ENCODE assay signal across 13 cellular contexts in the genomic region with DNA sequence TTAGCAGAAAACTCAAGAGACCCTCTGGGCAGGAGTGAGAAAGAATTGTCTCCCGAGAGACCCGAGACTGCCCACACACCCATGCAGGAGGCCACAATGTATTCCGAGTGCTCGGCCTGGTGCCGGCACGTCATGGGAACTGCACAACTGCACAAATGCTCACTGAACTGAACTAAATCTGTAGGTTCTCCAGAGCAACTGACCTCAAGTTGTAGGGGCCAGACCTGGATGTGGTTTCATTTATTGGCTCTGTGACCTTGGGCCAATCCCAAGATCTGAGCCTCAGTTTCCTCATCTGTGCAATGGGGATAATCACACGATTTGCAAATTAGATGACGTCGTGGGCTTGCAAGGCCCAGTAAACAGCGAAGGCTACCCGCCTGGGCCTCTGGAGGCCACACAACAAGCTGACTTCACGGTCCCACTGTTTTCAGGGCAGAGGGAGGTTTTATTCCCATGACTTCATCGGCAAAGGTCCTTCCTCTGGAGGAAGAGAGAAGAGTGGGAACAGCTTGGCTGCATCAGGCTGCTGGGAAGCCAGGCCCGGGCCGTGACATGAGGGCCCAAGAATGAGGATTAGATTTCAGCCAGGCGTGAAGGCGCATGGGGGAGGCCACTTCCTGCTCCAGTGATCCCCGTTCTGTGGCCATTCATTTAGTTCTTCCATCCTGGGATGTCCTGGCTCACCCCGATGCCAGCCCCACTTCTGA. TPM values are rescaled to one million over a fixed set of nuclear protein-coding genes. Genes with fewer than 3 reads are reported as not detected.
DNase-seq lines count a peak whose midpoint lies in the region; ATAC-seq, FAIRE-seq and TF ChIP-seq lines count a peak whose summit lies in the region.
"Had no signal": no experiment of that assay in that cellular context is flagged by ENCODE, and none has a peak within 500 bp of the region (broad histone marks: within the 10 kb centered on the region; RNA-seq: fewer than 3 reads in every experiment).

No MANE protein-coding gene starts in this region.

- H3K36me3 Mint-ChIP-seq in endothelial cell (ENCODE audit: low read depth, unreplicated experiment), result no peaks in the 10 kb centered on the region
- H3K36me3 Mint-ChIP-seq: activated naive CD8-positive, alpha-beta T cell treated with anti-CD3 and anti-CD28 coated beads, Interleukin-2, amount 10 ng/mL, durations not matched to agents 7 days and 5 days had no signal

- intact Hi-C loops in HepG2 (cut with micrococcal nuclease; ENCODE audit: unreplicated experiment) (no loop called here), PC-3 (cut with micrococcal nuclease) (no loop called here)

- no peak for FAIRE-seq in HepG2 (lab: Jason Lieb, UNC)

- 46% methylated on average over 19 of the region's 19 CpGs for WGBS in HepG2 (ENCODE audit: low lambda C conversion rate)

- H3K27me3 ChIP-seq in HepG2 (ENCODE audit: control insufficient read depth in 1 of 2, insufficient read depth in 2 of 2, low read length in 2 of 2), result peaks cover 26 to 66% of the 10 kb centered on the region in 2 experiments
- H3K27me3 ChIP-seq in thoracic aorta (replicated peaks; ENCODE audit: insufficient read depth), result no peaks in the 10 kb centered on the region
- H3K27me3 ChIP-seq in PC-3 (ENCODE audit: low read length), result no peaks in the 10 kb centered on the region

- no peaks in the 10 kb centered on the region for H3K9me3 Mint-ChIP-seq in endothelial cell (ENCODE audit: unreplicated experiment)

- H3K27ac ChIP-seq in HepG2 (ENCODE audit: extremely low read length, insufficient read depth, low read length) (no peak overlapping the region), thoracic aorta (peak overlapping the region; percentile 39 to 57), PC-3 (ENCODE audit: low read length) (no peak overlapping the region)
- H3K27ac ChIP-seq: hepatocyte had no signal

- no peak for DNase-seq in endothelial cell (ENCODE audit: low spot score)
- DNase-seq in HepG2 (ENCODE audit: low spot score), result no peak
- DNase-seq in thoracic aorta (ENCODE audit: low spot score), result no peak
- no peak for DNase-seq in 8988T
- no peak for DNase-seq in PC-3
- DNase-seq: activated CD8-positive, alpha-beta memory T cell treated with anti-CD3 and anti-CD28 coated beads, Interleukin-2, amount 50 U/mL, for 4 hours; activated naive CD8-positive, alpha-beta T cell treated with anti-CD3 and anti-CD28 coated beads, Interleukin-2, amount 10 ng/mL, durations not matched to agents 7 days and 5 days; NCI-H1048; retina had no signal

- H3K9ac ChIP-seq in HepG2 (ENCODE audit: insufficient read depth, low read depth, low read length) (no peak overlapping the region), PC-3 (ENCODE audit: low read length) (no peak overlapping the region)

- peaks cover 8% of the 10 kb centered on the region for H3K27me3 Mint-ChIP-seq in endothelial cell (ENCODE audit: unreplicated experiment)

- no peaks in the 10 kb centered on the region for H3K36me3 ChIP-seq in HepG2 (replicated peaks in 1 of 2; ENCODE audit: control insufficient read depth in 1 of 2, insufficient read depth in 2 of 2, low read length in 2 of 2)
- no peaks in the 10 kb centered on the region for H3K36me3 ChIP-seq in thoracic aorta
- no peaks in the 10 kb centered on the region for H3K36me3 ChIP-seq in PC-3 (ENCODE audit: low read depth, low read length)

- peak overlapping the region; percentile 18 for H3K27ac Mint-ChIP-seq in endothelial cell (ENCODE audit: unreplicated experiment)
- H3K27ac Mint-ChIP-seq: activated naive CD8-positive, alpha-beta T cell treated with anti-CD3 and anti-CD28 coated beads, Interleukin-2, amount 10 ng/mL, durations not matched to agents 7 days and 5 days had no signal

- no peaks in the 10 kb centered on the region for H3K4me1 Mint-ChIP-seq in endothelial cell (ENCODE audit: unreplicated experiment)

- H3K4me2 ChIP-seq in HepG2 (ENCODE audit: low read depth, low read length) (no peak overlapping the region), PC-3 (ENCODE audit: low read length) (no peak overlapping the region)
- H3K4me2 ChIP-seq: hepatocyte had no signal

- H2AFZ ChIP-seq in HepG2 (ENCODE audit: low read length), result no peak overlapping the region
- no peak overlapping the region for H2AFZ ChIP-seq in PC-3 (ENCODE audit: low read length)
- H2AFZ ChIP-seq: hepatocyte had no signal

- POLR2A ChIA-PET in HepG2 (lab: Yijun Ruan, JAX), result no interaction called here
- POLR2A ChIA-PET in PC-3 (lab: Charles Lee; ENCODE audit: unreplicated experiment), result no interaction called here

- H3K4me1 ChIP-seq in HepG2 (ENCODE audit: insufficient read depth, low read length) (peaks cover 32% of the 10 kb centered on the region), thoracic aorta (ENCODE audit: control insufficient read depth in 1 of 2, low read depth in 2 of 2) (peaks cover 0 to 23% of the 10 kb centered on the region in 2 donors), PC-3 (ENCODE audit: insufficient read depth, low read length) (no peaks in the 10 kb centered on the region)

- H3F3A ChIP-seq in PC-3 (ENCODE audit: low read length, unreplicated experiment), result no peaks in the 10 kb centered on the region

- CTCF ChIA-PET in HepG2 (lab: Yijun Ruan, JAX; ENCODE audit: low intra/inter-chr PET ratio, low total read pairs), result no interaction called here
- CTCF ChIA-PET in PC-3 (lab: Charles Lee), result no interaction called here

- TF ChIP-seq POLR2A in HepG2 (IDR thresholded peaks at IDR 0.05; ENCODE audit: insufficient read depth in 1 of 2, low read depth in 2 of 2, low read length in 2 of 2), result no peak

- TF ChIP-seq CTCF in endothelial cell (IDR thresholded peaks at IDR 0.05; ENCODE audit: unreplicated experiment), result no peak
- no peak for TF ChIP-seq CTCF in HepG2 (CRISPR knock-in tag; IDR thresholded peaks at IDR 0.05)
- TF ChIP-seq CTCF in thoracic aorta (IDR thresholded peaks at IDR 0.05), result no peak
- no peak for TF ChIP-seq CTCF in PC-3 (conservative IDR thresholded peaks at IDR 0.05; ENCODE audit: low read depth, low read length)

- H3K9me3 ChIP-seq in HepG2 (ENCODE audit: low read length) (no peaks in the 10 kb centered on the region), thoracic aorta (no peaks in the 10 kb centered on the region), PC-3 (ENCODE audit: low read length) (no peaks in the 10 kb centered on the region)

- TF ChIP-seq RAD21 in Ishikawa (IDR thresholded peaks at IDR 0.05; ENCODE audit: low read depth), result peak; percentile 18; the same call in 1 of the 2 replicates
- TF ChIP-seq RAD21 in HepG2 (CRISPR knock-in tag; IDR thresholded peaks at IDR 0.05), result no peak

- H3K79me2 ChIP-seq in HepG2 (ENCODE audit: insufficient read depth, low read length) (no peaks in the 10 kb centered on the region), PC-3 (ENCODE audit: low read length) (no peaks in the 10 kb centered on the region)
- H3K79me2 ChIP-seq: hepatocyte had no signal

- no peak overlapping the region for H3K4me3 Mint-ChIP-seq in endothelial cell (ENCODE audit: unreplicated experiment)
- H3K4me3 Mint-ChIP-seq: activated naive CD8-positive, alpha-beta T cell treated with anti-CD3 and anti-CD28 coated beads, Interleukin-2, amount 10 ng/mL, durations not matched to agents 7 days and 5 days had no signal

- ATAC-seq in HepG2, result no peak
- peak; percentile 75 for ATAC-seq in thoracic aorta (ENCODE audit: insufficient number of reproducible peaks, low FRiP score, low read depth)
- no peak for ATAC-seq in HG02981 (IDR thresholded peaks at IDR 0.05; ENCODE audit: unreplicated experiment)
- ATAC-seq in PC-3, result no peak

- H3K4me3 ChIP-seq in HepG2 (replicated peaks in 1 of 3; ENCODE audit: insufficient read depth in 1 of 3, low read depth in 2 of 3, low read length in 3 of 3), result no peak overlapping the region
- H3K4me3 ChIP-seq in thoracic aorta, result no peak overlapping the region
- no peak overlapping the region for H3K4me3 ChIP-seq in PC-3 (ENCODE audit: low read length)
- H3K4me3 ChIP-seq: hepatocyte had no signal

- TF ChIP-seq EP300 in Ishikawa (IDR thresholded peaks at IDR 0.05; ENCODE audit: borderline replicate concordance), result peak; percentile 89
- no peak for TF ChIP-seq EP300 in HepG2 (IDR thresholded peaks at IDR 0.05; ENCODE audit: low read depth in 2 of 2, low read length in 2 of 2)
- no peak for TF ChIP-seq EP300 in HepG2 (CRISPR knock-in tag; IDR thresholded peaks at IDR 0.05; ENCODE audit: borderline replicate concordance)

- BruUV-seq in HepG2 (replicated peaks; lab: Mats Ljungman, UMichigan), result no TSS peak
- BruUV-seq in PC-3 (replicated peaks; lab: Mats Ljungman, UMichigan), result no TSS peak

- no peaks in the 10 kb centered on the region for H3K9me2 ChIP-seq in PC-3 (replicated peaks; ENCODE audit: low read length)

- H4K20me1 ChIP-seq in HepG2 (ENCODE audit: insufficient read depth, low read length) (no peaks in the 10 kb centered on the region), PC-3 (ENCODE audit: low read length) (no peaks in the 10 kb centered on the region)

- in situ Hi-C loops in HepG2 (cut with HindIII; ENCODE audit: extremely low pct_ligation_motif_present, low pct_unique_long_range_greater_than_20kb), result no loop called here

RNA-seq across cellular contexts. Expression of a gene that starts 3.6 kb away (rescaled TPM):
- total RNA-seq in endothelial cell (ENCODE audit: unreplicated experiment) (0.41 TPM), HepG2 (2016; rRNA removed; fragmentation: Illumina TruSeq; extraction: Trizol) (not detected in 2 replicates), thoracic aorta (1 to 10 TPM; 1.3 to 1.5 TPM), PC-3 (2014; rRNA removed) (7.4 and 8.5 TPM in 2 replicates)
- not detected in 2 replicates for total RNA-seq in HepG2 (2016; cell fraction: cytosol; rRNA removed; fragmentation: Illumina TruSeq; extraction: Trizol; ENCODE audit: low read depth)
- not detected in 2 replicates for total RNA-seq in HepG2 (2016; cell fraction: insoluble cytoplasmic fraction; rRNA removed; fragmentation: Illumina TruSeq; extraction: Trizol)
- total RNA-seq in HepG2 (2016; cell fraction: membrane; rRNA removed; fragmentation: Illumina TruSeq; extraction: Trizol), result not detected in 2 replicates
- not detected in 2 replicates for total RNA-seq in HepG2 (2016; cell fraction: nucleus; rRNA removed; fragmentation: Illumina TruSeq; extraction: Trizol)
- polyA plus RNA-seq in HepG2 (2011; rRNA removed), result 0.05 and 0.09 TPM in 2 replicates
- polyA plus RNA-seq in HepG2 (2011; cell fraction: cytosol; rRNA removed), result 0.06 TPM in 1 of 2 replicates, not detected in the other
- 0.05 and 0.31 TPM in 2 replicates for polyA plus RNA-seq in HepG2 (2011; cell fraction: nucleus; rRNA removed)
- 0.28 TPM in 1 of 2 replicates, not detected in the other for polyA plus RNA-seq in HepG2 (2012)
- polyA plus RNA-seq in HepG2 (2016; cell fraction: cytosol; fragmentation: Illumina TruSeq; extraction: Trizol; ENCODE audit: low read depth), result not detected in 2 replicates
- not detected in 2 replicates for polyA plus RNA-seq in HepG2 (2016; cell fraction: insoluble cytoplasmic fraction; fragmentation: Illumina TruSeq; extraction: Trizol; ENCODE audit: low read depth)
- polyA plus RNA-seq in HepG2 (2016; cell fraction: membrane; fragmentation: Illumina TruSeq; extraction: Trizol; ENCODE audit: low read depth), result not detected in 2 replicates
- not detected in 2 replicates for polyA plus RNA-seq in HepG2 (2016; cell fraction: nucleus; fragmentation: Illumina TruSeq; extraction: Trizol; ENCODE audit: insufficient read depth, low read depth)
- 0.22 and 1.4 TPM in 2 replicates for polyA minus RNA-seq in HepG2 (2011; rRNA and poly(A)+ RNA removed; ENCODE audit: low replicate concordance)
- not detected in 2 replicates for polyA minus RNA-seq in HepG2 (2011; cell fraction: cytosol; rRNA and poly(A)+ RNA removed)
- polyA minus RNA-seq in HepG2 (2011; cell fraction: nucleus; rRNA and poly(A)+ RNA removed), result 0.13 TPM in 1 of 2 replicates, not detected in the other

RNA-seq across cellular contexts. Expression of a gene that starts 16.7 kb away (rescaled TPM):
- total RNA-seq in endothelial cell (ENCODE audit: unreplicated experiment) (not detected), HepG2 (2016; rRNA removed; fragmentation: Illumina TruSeq; extraction: Trizol) (not detected in 2 replicates), thoracic aorta (10 to 100 TPM; 18.3 to 33.4 TPM), PC-3 (2014; rRNA removed) (not detected in 2 replicates)
- not detected in 2 replicates for total RNA-seq in HepG2 (2016; cell fraction: cytosol; rRNA removed; fragmentation: Illumina TruSeq; extraction: Trizol; ENCODE audit: low read depth)
- total RNA-seq in HepG2 (2016; cell fraction: insoluble cytoplasmic fraction; rRNA removed; fragmentation: Illumina TruSeq; extraction: Trizol), result not detected in 2 replicates
- total RNA-seq in HepG2 (2016; cell fraction: membrane; rRNA removed; fragmentation: Illumina TruSeq; extraction: Trizol), result not detected in 2 replicates
- total RNA-seq in HepG2 (2016; cell fraction: nucleus; rRNA removed; fragmentation: Illumina TruSeq; extraction: Trizol), result not detected in 2 replicates
- polyA plus RNA-seq in HepG2 (2011; rRNA removed), result 0.05 and 0.07 TPM in 2 replicates
- polyA plus RNA-seq in HepG2 (2011; cell fraction: cytosol; rRNA removed), result 0.03 and 0.05 TPM in 2 replicates
- 0.35 and 0.38 TPM in 2 replicates for polyA plus RNA-seq in HepG2 (2011; cell fraction: nucleus; rRNA removed)
- not detected in 2 replicates for polyA plus RNA-seq in HepG2 (2012)
- not detected in 2 replicates for polyA plus RNA-seq in HepG2 (2016; cell fraction: cytosol; fragmentation: Illumina TruSeq; extraction: Trizol; ENCODE audit: low read depth)
- not detected in 2 replicates for polyA plus RNA-seq in HepG2 (2016; cell fraction: insoluble cytoplasmic fraction; fragmentation: Illumina TruSeq; extraction: Trizol; ENCODE audit: low read depth)
- not detected in 2 replicates for polyA plus RNA-seq in HepG2 (2016; cell fraction: membrane; fragmentation: Illumina TruSeq; extraction: Trizol; ENCODE audit: low read depth)
- polyA plus RNA-seq in HepG2 (2016; cell fraction: nucleus; fragmentation: Illumina TruSeq; extraction: Trizol; ENCODE audit: insufficient read depth, low read depth), result not detected in 2 replicates
- 0.23 and 0.42 TPM in 2 replicates for polyA minus RNA-seq in HepG2 (2011; rRNA and poly(A)+ RNA removed; ENCODE audit: low replicate concordance)
- not detected in 2 replicates for polyA minus RNA-seq in HepG2 (2011; cell fraction: cytosol; rRNA and poly(A)+ RNA removed)
- polyA minus RNA-seq in HepG2 (2011; cell fraction: nucleus; rRNA and poly(A)+ RNA removed), result 0.12 and 0.39 TPM in 2 replicates
- total RNA-seq: activated naive CD8-positive, alpha-beta T cell treated with anti-CD3 and anti-CD28 coated beads, Interleukin-2, amount 10 ng/mL, durations not matched to agents 7 days and 5 days; hepatocyte; temporal lobe had no signal

RNA-seq across cellular contexts. Expression of a gene that starts 48.3 kb away (rescaled TPM):
- total RNA-seq in endothelial cell (ENCODE audit: unreplicated experiment) (43.0 TPM), HepG2 (2016; rRNA removed; fragmentation: Illumina TruSeq; extraction: Trizol) (28.8 and 33.1 TPM in 2 replicates), thoracic aorta (10 to 100 TPM; 28.6 to 58.0 TPM), PC-3 (2014; rRNA removed) (28.7 and 30.7 TPM in 2 replicates)
- total RNA-seq in HepG2 (2016; cell fraction: cytosol; rRNA removed; fragmentation: Illumina TruSeq; extraction: Trizol; ENCODE audit: low read depth), result 48.9 and 49.3 TPM in 2 replicates
- total RNA-seq in HepG2 (2016; cell fraction: insoluble cytoplasmic fraction; rRNA removed; fragmentation: Illumina TruSeq; extraction: Trizol), result 29.4 and 32.7 TPM in 2 replicates
- 27.7 and 27.8 TPM in 2 replicates for total RNA-seq in HepG2 (2016; cell fraction: membrane; rRNA removed; fragmentation: Illumina TruSeq; extraction: Trizol)
- total RNA-seq in HepG2 (2016; cell fraction: nucleus; rRNA removed; fragmentation: Illumina TruSeq; extraction: Trizol), result 36.5 and 38.3 TPM in 2 replicates
- polyA plus RNA-seq in HepG2 (2011; rRNA removed), result 29.6 and 31.7 TPM in 2 replicates
- 18.8 and 19.7 TPM in 2 replicates for polyA plus RNA-seq in HepG2 (2011; cell fraction: cytosol; rRNA removed)
- 88.3 TPM in 2 replicates for polyA plus RNA-seq in HepG2 (2011; cell fraction: nucleus; rRNA removed)
- 20.7 and 25.1 TPM in 2 replicates for polyA plus RNA-seq in HepG2 (2012)
- polyA plus RNA-seq in HepG2 (2016; cell fraction: cytosol; fragmentation: Illumina TruSeq; extraction: Trizol; ENCODE audit: low read depth), result 19.8 and 22.9 TPM in 2 replicates
- polyA plus RNA-seq in HepG2 (2016; cell fraction: insoluble cytoplasmic fraction; fragmentation: Illumina TruSeq; extraction: Trizol; ENCODE audit: low read depth), result 37.7 and 40.4 TPM in 2 replicates
- 21.8 and 23.4 TPM in 2 replicates for polyA plus RNA-seq in HepG2 (2016; cell fraction: membrane; fragmentation: Illumina TruSeq; extraction: Trizol; ENCODE audit: low read depth)
- polyA plus RNA-seq in HepG2 (2016; cell fraction: nucleus; fragmentation: Illumina TruSeq; extraction: Trizol; ENCODE audit: insufficient read depth, low read depth), result 90.6 and 92.2 TPM in 2 replicates
- 19.4 and 31.8 TPM in 2 replicates for polyA minus RNA-seq in HepG2 (2011; rRNA and poly(A)+ RNA removed; ENCODE audit: low replicate concordance)
- 6.0 and 7.4 TPM in 2 replicates for polyA minus RNA-seq in HepG2 (2011; cell fraction: cytosol; rRNA and poly(A)+ RNA removed)
- 50.5 and 52.7 TPM in 2 replicates for polyA minus RNA-seq in HepG2 (2011; cell fraction: nucleus; rRNA and poly(A)+ RNA removed)

RNA-seq across cellular contexts. Expression of a gene that starts 55.1 kb away (rescaled TPM):
- 0.82 TPM for total RNA-seq in endothelial cell (ENCODE audit: unreplicated experiment)
- 0.35 and 0.80 TPM in 2 replicates for total RNA-seq in HepG2 (2016; rRNA removed; fragmentation: Illumina TruSeq; extraction: Trizol)
- 0.09 TPM in 1 of 2 replicates, not detected in the other for total RNA-seq in HepG2 (2016; cell fraction: cytosol; rRNA removed; fragmentation: Illumina TruSeq; extraction: Trizol; ENCODE audit: low read depth)
- 0.51 and 1.2 TPM in 2 replicates for total RNA-seq in HepG2 (2016; cell fraction: insoluble cytoplasmic fraction; rRNA removed; fragmentation: Illumina TruSeq; extraction: Trizol)
- total RNA-seq in HepG2 (2016; cell fraction: membrane; rRNA removed; fragmentation: Illumina TruSeq; extraction: Trizol), result 0.34 and 0.38 TPM in 2 replicates
- total RNA-seq in HepG2 (2016; cell fraction: nucleus; rRNA removed; fragmentation: Illumina TruSeq; extraction: Trizol), result 0.47 and 0.62 TPM in 2 replicates
- polyA plus RNA-seq in HepG2 (2011; rRNA removed), result 0.42 and 0.45 TPM in 2 replicates
- 0.29 and 0.58 TPM in 2 replicates for polyA plus RNA-seq in HepG2 (2011; cell fraction: cytosol; rRNA removed)
- polyA plus RNA-seq in HepG2 (2011; cell fraction: nucleus; rRNA removed), result 2.1 TPM in 2 replicates
- 0.66 and 0.68 TPM in 2 replicates for polyA plus RNA-seq in HepG2 (2012)
- polyA plus RNA-seq in HepG2 (2016; cell fraction: cytosol; fragmentation: Illumina TruSeq; extraction: Trizol; ENCODE audit: low read depth), result 0.03 and 0.12 TPM in 2 replicates
- polyA plus RNA-seq in HepG2 (2016; cell fraction: insoluble cytoplasmic fraction; fragmentation: Illumina TruSeq; extraction: Trizol; ENCODE audit: low read depth), result 0.39 and 0.45 TPM in 2 replicates
- polyA plus RNA-seq in HepG2 (2016; cell fraction: membrane; fragmentation: Illumina TruSeq; extraction: Trizol; ENCODE audit: low read depth), result 0.17 and 0.19 TPM in 2 replicates
- polyA plus RNA-seq in HepG2 (2016; cell fraction: nucleus; fragmentation: Illumina TruSeq; extraction: Trizol; ENCODE audit: insufficient read depth, low read depth), result 0.68 and 1.8 TPM in 2 replicates
- 0.05 and 1.2 TPM in 2 replicates for polyA minus RNA-seq in HepG2 (2011; rRNA and poly(A)+ RNA removed; ENCODE audit: low replicate concordance)
- 0.40 and 0.53 TPM in 2 replicates for polyA minus RNA-seq in HepG2 (2011; cell fraction: cytosol; rRNA and poly(A)+ RNA removed)
- polyA minus RNA-seq in HepG2 (2011; cell fraction: nucleus; rRNA and poly(A)+ RNA removed), result 0.39 and 0.50 TPM in 2 replicates
- under 1 TPM in 1 of 2 donors, not detected in 1; 0.35 TPM for total RNA-seq in thoracic aorta
- total RNA-seq in PC-3 (2014; rRNA removed), result not detected in 2 replicates

Comparison
In these comparisons a context has a peak if more than half of its experiments do, and no peak if none do; other contexts are left out.
1. H3K27ac ChIP-seq: peak in thoracic aorta (2 of 2); none in HepG2 (single experiment) and PC-3 (single experiment).
2. RNA of a gene that starts 16.7 kb away (total RNA-seq): 18.3 to 33.4 TPM in thoracic aorta; not detected in HepG2, not detected in endothelial cell (single experiment) and not detected in PC-3; every median in the first group is over 10 times any median in the second.